ENCODE assay signal across 1 cellular context in the genomic region with DNA sequence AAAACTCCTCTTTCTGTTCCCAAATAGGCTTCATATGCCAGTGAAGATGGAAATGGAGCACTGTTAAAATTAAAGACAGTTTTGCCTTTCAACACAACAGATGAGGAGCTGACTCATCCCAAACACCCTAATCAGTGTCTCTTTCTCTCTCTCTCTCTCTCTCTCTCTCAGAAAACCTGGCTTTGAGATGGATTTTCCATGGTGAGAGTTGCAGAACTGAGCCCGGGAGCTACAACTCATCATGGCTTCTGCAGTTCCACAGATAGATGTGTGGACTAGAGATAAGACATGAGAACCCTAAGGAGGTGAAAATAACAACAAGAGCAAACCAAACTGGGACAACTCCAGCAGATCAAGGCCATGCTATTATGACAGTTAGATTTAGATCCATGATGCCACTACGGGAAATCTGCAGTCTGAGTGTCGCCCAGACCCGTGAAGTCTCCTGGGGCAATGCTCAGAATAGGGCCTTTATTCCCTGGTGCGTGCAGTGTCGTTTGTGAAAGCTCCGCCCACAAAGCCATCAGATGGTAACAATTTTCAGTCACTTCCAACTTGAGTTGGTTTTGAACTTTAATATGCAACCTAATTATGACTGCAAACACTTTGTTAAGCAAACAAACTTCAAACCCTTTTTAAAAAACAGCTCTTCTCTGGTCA.
TF ChIP-seq lines count a peak whose summit lies in the region.

No MANE protein-coding gene starts in this region.

TF ChIP-seq in H1, 55 proteins besides CTCF, POLR2A, EP300 and RAD21 (continued from another document):
- TF ChIP-seq, protein P1, sequence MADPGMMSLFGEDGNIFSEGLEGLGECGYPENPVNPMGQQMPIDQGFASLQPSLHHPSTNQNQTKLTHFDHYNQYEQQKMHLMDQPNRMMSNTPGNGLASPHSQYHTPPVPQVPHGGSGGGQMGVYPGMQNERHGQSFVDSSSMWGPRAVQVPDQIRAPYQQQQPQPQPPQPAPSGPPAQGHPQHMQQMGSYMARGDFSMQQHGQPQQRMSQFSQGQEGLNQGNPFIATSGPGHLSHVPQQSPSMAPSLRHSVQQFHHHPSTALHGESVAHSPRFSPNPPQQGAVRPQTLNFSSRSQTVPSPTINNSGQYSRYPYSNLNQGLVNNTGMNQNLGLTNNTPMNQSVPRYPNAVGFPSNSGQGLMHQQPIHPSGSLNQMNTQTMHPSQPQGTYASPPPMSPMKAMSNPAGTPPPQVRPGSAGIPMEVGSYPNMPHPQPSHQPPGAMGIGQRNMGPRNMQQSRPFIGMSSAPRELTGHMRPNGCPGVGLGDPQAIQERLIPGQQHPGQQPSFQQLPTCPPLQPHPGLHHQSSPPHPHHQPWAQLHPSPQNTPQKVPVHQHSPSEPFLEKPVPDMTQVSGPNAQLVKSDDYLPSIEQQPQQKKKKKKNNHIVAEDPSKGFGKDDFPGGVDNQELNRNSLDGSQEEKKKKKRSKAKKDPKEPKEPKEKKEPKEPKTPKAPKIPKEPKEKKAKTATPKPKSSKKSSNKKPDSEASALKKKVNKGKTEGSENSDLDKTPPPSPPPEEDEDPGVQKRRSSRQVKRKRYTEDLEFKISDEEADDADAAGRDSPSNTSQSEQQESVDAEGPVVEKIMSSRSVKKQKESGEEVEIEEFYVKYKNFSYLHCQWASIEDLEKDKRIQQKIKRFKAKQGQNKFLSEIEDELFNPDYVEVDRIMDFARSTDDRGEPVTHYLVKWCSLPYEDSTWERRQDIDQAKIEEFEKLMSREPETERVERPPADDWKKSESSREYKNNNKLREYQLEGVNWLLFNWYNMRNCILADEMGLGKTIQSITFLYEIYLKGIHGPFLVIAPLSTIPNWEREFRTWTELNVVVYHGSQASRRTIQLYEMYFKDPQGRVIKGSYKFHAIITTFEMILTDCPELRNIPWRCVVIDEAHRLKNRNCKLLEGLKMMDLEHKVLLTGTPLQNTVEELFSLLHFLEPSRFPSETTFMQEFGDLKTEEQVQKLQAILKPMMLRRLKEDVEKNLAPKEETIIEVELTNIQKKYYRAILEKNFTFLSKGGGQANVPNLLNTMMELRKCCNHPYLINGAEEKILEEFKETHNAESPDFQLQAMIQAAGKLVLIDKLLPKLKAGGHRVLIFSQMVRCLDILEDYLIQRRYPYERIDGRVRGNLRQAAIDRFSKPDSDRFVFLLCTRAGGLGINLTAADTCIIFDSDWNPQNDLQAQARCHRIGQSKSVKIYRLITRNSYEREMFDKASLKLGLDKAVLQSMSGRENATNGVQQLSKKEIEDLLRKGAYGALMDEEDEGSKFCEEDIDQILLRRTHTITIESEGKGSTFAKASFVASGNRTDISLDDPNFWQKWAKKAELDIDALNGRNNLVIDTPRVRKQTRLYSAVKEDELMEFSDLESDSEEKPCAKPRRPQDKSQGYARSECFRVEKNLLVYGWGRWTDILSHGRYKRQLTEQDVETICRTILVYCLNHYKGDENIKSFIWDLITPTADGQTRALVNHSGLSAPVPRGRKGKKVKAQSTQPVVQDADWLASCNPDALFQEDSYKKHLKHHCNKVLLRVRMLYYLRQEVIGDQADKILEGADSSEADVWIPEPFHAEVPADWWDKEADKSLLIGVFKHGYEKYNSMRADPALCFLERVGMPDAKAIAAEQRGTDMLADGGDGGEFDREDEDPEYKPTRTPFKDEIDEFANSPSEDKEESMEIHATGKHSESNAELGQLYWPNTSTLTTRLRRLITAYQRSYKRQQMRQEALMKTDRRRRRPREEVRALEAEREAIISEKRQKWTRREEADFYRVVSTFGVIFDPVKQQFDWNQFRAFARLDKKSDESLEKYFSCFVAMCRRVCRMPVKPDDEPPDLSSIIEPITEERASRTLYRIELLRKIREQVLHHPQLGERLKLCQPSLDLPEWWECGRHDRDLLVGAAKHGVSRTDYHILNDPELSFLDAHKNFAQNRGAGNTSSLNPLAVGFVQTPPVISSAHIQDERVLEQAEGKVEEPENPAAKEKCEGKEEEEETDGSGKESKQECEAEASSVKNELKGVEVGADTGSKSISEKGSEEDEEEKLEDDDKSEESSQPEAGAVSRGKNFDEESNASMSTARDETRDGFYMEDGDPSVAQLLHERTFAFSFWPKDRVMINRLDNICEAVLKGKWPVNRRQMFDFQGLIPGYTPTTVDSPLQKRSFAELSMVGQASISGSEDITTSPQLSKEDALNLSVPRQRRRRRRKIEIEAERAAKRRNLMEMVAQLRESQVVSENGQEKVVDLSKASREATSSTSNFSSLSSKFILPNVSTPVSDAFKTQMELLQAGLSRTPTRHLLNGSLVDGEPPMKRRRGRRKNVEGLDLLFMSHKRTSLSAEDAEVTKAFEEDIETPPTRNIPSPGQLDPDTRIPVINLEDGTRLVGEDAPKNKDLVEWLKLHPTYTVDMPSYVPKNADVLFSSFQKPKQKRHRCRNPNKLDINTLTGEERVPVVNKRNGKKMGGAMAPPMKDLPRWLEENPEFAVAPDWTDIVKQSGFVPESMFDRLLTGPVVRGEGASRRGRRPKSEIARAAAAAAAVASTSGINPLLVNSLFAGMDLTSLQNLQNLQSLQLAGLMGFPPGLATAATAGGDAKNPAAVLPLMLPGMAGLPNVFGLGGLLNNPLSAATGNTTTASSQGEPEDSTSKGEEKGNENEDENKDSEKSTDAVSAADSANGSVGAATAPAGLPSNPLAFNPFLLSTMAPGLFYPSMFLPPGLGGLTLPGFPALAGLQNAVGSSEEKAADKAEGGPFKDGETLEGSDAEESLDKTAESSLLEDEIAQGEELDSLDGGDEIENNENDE (IDR thresholded peaks at IDR 0.05; ENCODE audit: insufficient replicate concordance, low read length): no peak
- TF ChIP-seq BACH1 (IDR thresholded peaks at IDR 0.05; ENCODE audit: low read length) (no peak), HDAC2 (IDR thresholded peaks at IDR 0.05; ENCODE audit: borderline replicate concordance in 1 of 2, low read depth in 2 of 2, low read length in 2 of 2) (no peak), KDM4A (IDR thresholded peaks at IDR 0.05; ENCODE audit: low read depth, low read length, severe bottlenecking) (no peak), SP1 (IDR thresholded peaks at IDR 0.05; ENCODE audit: low read depth, low read length) (no peak), GTF2F1 (IDR thresholded peaks at IDR 0.05; ENCODE audit: borderline replicate concordance, low read depth, low read length) (no peak), CTBP2 (IDR thresholded peaks at IDR 0.05; ENCODE audit: borderline replicate concordance, insufficient read depth, insufficient read length, low read length) (no peak), CBX8 (IDR thresholded peaks at IDR 0.05; ENCODE audit: borderline replicate concordance, low read depth, low read length) (no peak), SIRT6 (IDR thresholded peaks at IDR 0.05; ENCODE audit: low read length) (no peak), KDM5A (IDR thresholded peaks at IDR 0.05; ENCODE audit: low read length) (no peak), MAX (IDR thresholded peaks at IDR 0.05) (no peak)
